32 cellular contexts compared by ENCODE assay signal in genomic region chr12:56476143-56476542, GRCh38. TPM values are rescaled to one million over a fixed set of nuclear protein-coding genes. Genes with fewer than 3 reads are reported as not detected.
"Had no signal": no experiment of that assay in that cellular context is flagged by ENCODE, and none has a peak within 500 bp of the region (broad histone marks: within the 10 kb centered on the region; RNA-seq: fewer than 3 reads in every experiment).

No MANE protein-coding gene starts in this region.

- ATAC-seq: gastrocnemius medialis; stimulated activated effector memory CD8-positive, alpha-beta T cell treated with anti-CD3 and anti-CD28 coated beads, Interleukin-12 subunit alpha, Interleukin-12 subunit beta, amount 100 ng/mL, for 72 hours had no signal

- H3K9me3 Mint-ChIP-seq: dendritic cell treated with granulocyte-macrophage colony-stimulating factor and Interleukin-4, amounts not matched to agents 40 ng/mL and 50 ng/mL, for 4 days; endodermal cell; mesothelial cell of epicardium; naive B cell; natural killer cell treated with Interleukin-12 subunit alpha and Interleukin-12 subunit beta and Interleukin-15 and Interleukin-18, amount 100 ng/mL, for 72 hours; neural crest cell; stimulated activated effector memory CD8-positive, alpha-beta T cell treated with anti-CD3 and anti-CD28 coated beads, Interleukin-12 subunit alpha, Interleukin-12 subunit beta, amount 100 ng/mL, for 72 hours; stimulated activated naive CD8-positive, alpha-beta T cell treated with anti-CD3 and anti-CD28 coated beads, Interleukin-15, Interleukin-2, amounts not matched to agents 100 ng/mL and 50 ng/mL, for 24 hours had no signal

- H3K27ac Mint-ChIP-seq: dendritic cell treated with granulocyte-macrophage colony-stimulating factor and Interleukin-4, amounts not matched to agents 40 ng/mL and 50 ng/mL, for 4 days; endodermal cell; mesothelial cell of epicardium; stimulated activated effector memory CD8-positive, alpha-beta T cell treated with anti-CD3 and anti-CD28 coated beads, Interleukin-12 subunit alpha, Interleukin-12 subunit beta, amount 100 ng/mL, for 72 hours; stimulated activated naive CD8-positive, alpha-beta T cell treated with anti-CD3 and anti-CD28 coated beads, Interleukin-15, Interleukin-2, amounts not matched to agents 100 ng/mL and 50 ng/mL, for 24 hours had no signal

- H3K27ac ChIP-seq: colonic mucosa, epithelial cell of prostate, gastrocnemius medialis, neutrophil, prostate gland, right atrium auricular region, sigmoid colon, suprapubic skin, transverse colon, upper lobe of right lung, uterus had no signal

- H3K4me1 Mint-ChIP-seq: mesothelial cell of epicardium, neural crest cell had no signal

- H3K4me1 ChIP-seq: colonic mucosa, gastrocnemius medialis, prostate gland, right atrium auricular region, sigmoid colon, suprapubic skin, transverse colon, upper lobe of right lung, uterus had no signal

- H3K4me3 ChIP-seq: colonic mucosa, gastrocnemius medialis, mucosa of descending colon, prostate gland, right atrium auricular region, sigmoid colon, suprapubic skin, transverse colon, upper lobe of right lung, uterus had no signal

- H3K36me3 ChIP-seq: colonic mucosa, neutrophil, prostate gland, right atrium auricular region, sigmoid colon, transverse colon, uterus had no signal

- H3K27me3 ChIP-seq: colonic mucosa, gastrocnemius medialis, neutrophil, right atrium auricular region, sigmoid colon, suprapubic skin, transverse colon, upper lobe of right lung, uterus had no signal

- H3K27me3 Mint-ChIP-seq: dendritic cell treated with granulocyte-macrophage colony-stimulating factor and Interleukin-4, amounts not matched to agents 40 ng/mL and 50 ng/mL, for 4 days; naive B cell; natural killer cell treated with Interleukin-12 subunit alpha and Interleukin-12 subunit beta and Interleukin-15 and Interleukin-18, amount 100 ng/mL, for 72 hours; stimulated activated naive CD8-positive, alpha-beta T cell treated with anti-CD3 and anti-CD28 coated beads, Interleukin-15, Interleukin-2, amounts not matched to agents 100 ng/mL and 50 ng/mL, for 24 hours had no signal

- H3K36me3 Mint-ChIP-seq: mesothelial cell of epicardium; naive B cell; natural killer cell treated with Interleukin-12 subunit alpha and Interleukin-12 subunit beta and Interleukin-15 and Interleukin-18, amount 100 ng/mL, for 72 hours had no signal

- H3K9me3 ChIP-seq: colonic mucosa, gastrocnemius medialis, mucosa of descending colon, neutrophil, prostate gland, right atrium auricular region, sigmoid colon, suprapubic skin, transverse colon, upper lobe of right lung, uterus had no signal

- H3K4me3 Mint-ChIP-seq: dendritic cell treated with granulocyte-macrophage colony-stimulating factor and Interleukin-4, amounts not matched to agents 40 ng/mL and 50 ng/mL, for 4 days; endodermal cell; mesothelial cell of epicardium; naive B cell; natural killer cell treated with Interleukin-12 subunit alpha and Interleukin-12 subunit beta and Interleukin-15 and Interleukin-18, amount 100 ng/mL, for 72 hours; neural crest cell; stimulated activated effector memory CD8-positive, alpha-beta T cell treated with anti-CD3 and anti-CD28 coated beads, Interleukin-12 subunit alpha, Interleukin-12 subunit beta, amount 100 ng/mL, for 72 hours; stimulated activated naive CD8-positive, alpha-beta T cell treated with anti-CD3 and anti-CD28 coated beads, Interleukin-15, Interleukin-2, amounts not matched to agents 100 ng/mL and 50 ng/mL, for 24 hours had no signal

- DNase-seq: colonic mucosa; effector CD8-positive, alpha-beta T cell; foreskin fibroblast; gastrocnemius medialis; head of caudate nucleus; kidney; mesenchymal stem cell; mucosa of descending colon; naive B cell; sigmoid colon; stimulated activated CD4-positive, alpha-beta T cell treated with anti-CD3 and anti-CD28 coated beads, Interleukin-2, amount 100 ng/mL, for 24 hours; stimulated activated CD4-positive, alpha-beta T cell treated with anti-CD3 and anti-CD28 coated beads, Interleukin-4, amount 100 ng/mL, for 24 hours; transverse colon; upper lobe of right lung; uterus had no signal

RNA-seq across cellular contexts. Expression of gene GLS2, which starts 11.8 kb away (rescaled TPM):
- total RNA-seq: skeletal muscle tissue had no signal

RNA-seq across cellular contexts. Expression of gene MIP, which starts 21.7 kb away (rescaled TPM):
- total RNA-seq: colonic mucosa, endodermal cell, esophagus mucosa, gastrocnemius medialis, glomerular endothelial cell, kidney, lower leg skin, mesothelial cell of epicardium, mucosa of descending colon, neural crest cell, omental fat pad, prostate gland, right atrium auricular region, sigmoid colon, skeletal muscle tissue, suprapubic skin, transverse colon, upper lobe of right lung, uterus had no signal
